In the genomic region with DNA sequence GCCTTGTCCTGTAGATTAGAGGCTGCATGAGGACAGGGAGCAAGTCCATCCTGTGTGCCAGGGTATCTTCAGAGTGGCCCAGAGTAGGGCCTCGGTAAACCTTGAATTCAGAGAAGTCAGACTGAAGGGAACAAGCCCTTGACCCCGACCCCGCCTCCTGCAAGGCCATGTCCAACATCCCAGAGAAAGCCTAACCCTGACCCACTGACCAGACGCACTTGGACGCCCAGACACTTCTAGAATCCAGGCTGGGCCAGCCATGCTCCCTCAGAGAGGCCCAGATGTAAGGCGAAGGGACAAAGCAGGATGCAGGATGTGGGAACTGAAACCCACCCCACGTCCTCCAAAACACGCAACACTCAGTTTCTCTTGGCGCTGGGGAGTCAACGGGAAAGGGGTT, we compare ENCODE assay signal across 11 cellular contexts. TPM values are rescaled to one million over a fixed set of nuclear protein-coding genes. Genes with fewer than 3 reads are reported as not detected.
DNase-seq lines count a peak whose midpoint lies in the region; ATAC-seq and TF ChIP-seq lines count a peak whose summit lies in the region.
"Had no signal": no experiment of that assay in that cellular context is flagged by ENCODE, and none has a peak within 500 bp of the region (broad histone marks: within the 10 kb centered on the region; RNA-seq: fewer than 3 reads in every experiment).

No MANE protein-coding gene starts in this region.

- CTCF ChIA-PET in activated CD8-positive, alpha-beta memory T cell treated with anti-CD3 and anti-CD28 coated beads, Interleukin-2, amount 10 ng/mL, durations not matched to agents 7 days and 5 days (lab: Charles Lee): interaction anchor here (0.6 to 1.5 kb wide), 2 partner anchors 47 to 100 kb away, joined by 3 to 8 read pairs; no protein-coding TSS in a partner anchor
- CTCF ChIA-PET in activated B cell treated with CpG ODN at 0.5 μM for 24 hours (lab: Charles Lee): interaction anchor here (0.7 to 2.8 kb wide), 4 partner anchors 12 to 48 kb away, joined by 3 to 14 read pairs (median 8); no protein-coding TSS in a partner anchor

- H3K36me3 Mint-ChIP-seq in activated CD8-positive, alpha-beta memory T cell treated with anti-CD3 and anti-CD28 coated beads, Interleukin-2, amount 10 ng/mL, durations not matched to agents 7 days and 5 days: peaks cover 37% of the 10 kb centered on the region
- H3K36me3 Mint-ChIP-seq in activated B cell treated with CpG ODN at 0.5 μM for 24 hours (ENCODE audit: low read depth): peaks cover 94% of the 10 kb centered on the region
- peaks cover 0 to 4% (median 4%) of the 10 kb centered on the region in 3 donors for H3K36me3 Mint-ChIP-seq in immature natural killer cell

- no peak overlapping the region for H3K4me3 Mint-ChIP-seq in activated CD8-positive, alpha-beta memory T cell treated with anti-CD3 and anti-CD28 coated beads, Interleukin-2, amount 10 ng/mL, durations not matched to agents 7 days and 5 days
- H3K4me3 Mint-ChIP-seq in activated B cell treated with CpG ODN at 0.5 μM for 24 hours: peak overlapping the region; percentile 72
- H3K4me3 Mint-ChIP-seq in immature natural killer cell: peak overlapping the region in 2 of 5 donors; percentile 9 to 14
- H3K4me3 Mint-ChIP-seq in stimulated activated naive CD8-positive, alpha-beta T cell treated with anti-CD3 and anti-CD28 coated beads, Interleukin-15, amount 100 ng/mL, for 72 hours: peak overlapping the region; percentile 66 to 69

- intact Hi-C loops in activated B cell treated with CpG ODN at 0.5 μM for 24 hours (cut with micrococcal nuclease): loop anchor here (1.0 kb wide), 1 partner anchor 7 kb away; no protein-coding TSS in a partner anchor

- POLR2A ChIA-PET in activated B cell treated with CpG ODN at 0.5 μM for 24 hours (lab: Charles Lee): interaction anchor here (0.8 to 11.3 kb wide), 4 partner anchors 8 to 28 kb away, joined by 3 to 242 read pairs (median 28); a partner anchor contains a TSS

- no peak for DNase-seq in activated CD8-positive, alpha-beta memory T cell treated with anti-CD3 and anti-CD28 coated beads, Interleukin-2, amount 10 ng/mL, durations not matched to agents 7 days and 5 days
- DNase-seq in activated CD8-positive, alpha-beta memory T cell treated with anti-CD3 and anti-CD28 coated beads, Interleukin-2, amount 50 U/mL, for 48 hours: no peak
- no peak for DNase-seq in activated B cell treated with CpG ODN at 0.5 μM for 24 hours
- no peak for DNase-seq in immature natural killer cell
- no peak for DNase-seq in stimulated activated naive CD8-positive, alpha-beta T cell treated with anti-CD3 and anti-CD28 coated beads, Interleukin-15, amount 100 ng/mL, for 72 hours
- no peak for DNase-seq in stimulated activated CD4-positive, alpha-beta T cell treated with anti-CD3 and anti-CD28 coated beads, Interleukin-2, amount 100 ng/mL, for 24 hours
- DNase-seq in DMS153 (lab: John Stamatoyannopoulos, UW): no peak
- no peak for DNase-seq in inferior parietal cortex (ENCODE audit: extremely low spot score)
- DNase-seq: NCI-H187 had no signal

- H3K27ac Mint-ChIP-seq in activated CD8-positive, alpha-beta memory T cell treated with anti-CD3 and anti-CD28 coated beads, Interleukin-2, amount 10 ng/mL, durations not matched to agents 7 days and 5 days: peak overlapping the region; percentile 44
- H3K27ac Mint-ChIP-seq in activated B cell treated with CpG ODN at 0.5 μM for 24 hours (peak overlapping the region; percentile 91), immature natural killer cell (peak overlapping the region; percentile 50 to 88 (median 74))
- peak overlapping the region in 1 of 2 donors; percentile 55 for H3K27ac Mint-ChIP-seq in stimulated activated naive CD8-positive, alpha-beta T cell treated with anti-CD3 and anti-CD28 coated beads, Interleukin-15, amount 100 ng/mL, for 72 hours

- peaks cover 66% of the 10 kb centered on the region for H3K4me1 Mint-ChIP-seq in activated CD8-positive, alpha-beta memory T cell treated with anti-CD3 and anti-CD28 coated beads, Interleukin-2, amount 10 ng/mL, durations not matched to agents 7 days and 5 days
- H3K4me1 Mint-ChIP-seq in activated B cell treated with CpG ODN at 0.5 μM for 24 hours (peaks cover 99% of the 10 kb centered on the region), immature natural killer cell (peaks cover 65 to 83% of the 10 kb centered on the region in 2 donors)
- peaks cover 100% of the 10 kb centered on the region for H3K4me1 Mint-ChIP-seq in stimulated activated naive CD8-positive, alpha-beta T cell treated with anti-CD3 and anti-CD28 coated beads, Interleukin-15, amount 100 ng/mL, for 72 hours

- no peaks in the 10 kb centered on the region for H3K27me3 Mint-ChIP-seq in activated CD8-positive, alpha-beta memory T cell treated with anti-CD3 and anti-CD28 coated beads, Interleukin-2, amount 10 ng/mL, durations not matched to agents 7 days and 5 days
- no peaks in the 10 kb centered on the region for H3K27me3 Mint-ChIP-seq in activated B cell treated with CpG ODN at 0.5 μM for 24 hours
- H3K27me3 Mint-ChIP-seq in immature natural killer cell (ENCODE audit: low read depth in 3 of 3): peaks cover 2 to 3% (median 3%) of the 10 kb centered on the region in 3 donors
- H3K27me3 Mint-ChIP-seq in stimulated activated naive CD8-positive, alpha-beta T cell treated with anti-CD3 and anti-CD28 coated beads, Interleukin-15, amount 100 ng/mL, for 72 hours: no peaks in the 10 kb centered on the region

- no peak for TF ChIP-seq CTCF in activated B cell treated with CpG ODN at 0.5 μM for 24 hours (IDR thresholded peaks at IDR 0.05)

- no peak for ATAC-seq in activated CD8-positive, alpha-beta memory T cell treated with anti-CD3 and anti-CD28 coated beads, Interleukin-2, amount 10 ng/mL, durations not matched to agents 7 days and 5 days
- no peak for ATAC-seq in activated B cell treated with CpG ODN at 0.5 μM for 24 hours (ENCODE audit: low read depth)
- no peak for ATAC-seq in stimulated activated naive CD8-positive, alpha-beta T cell treated with anti-CD3 and anti-CD28 coated beads, Interleukin-15, amount 100 ng/mL, for 72 hours
- ATAC-seq: A549 had no signal

- H3K9me3 Mint-ChIP-seq in activated CD8-positive, alpha-beta memory T cell treated with anti-CD3 and anti-CD28 coated beads, Interleukin-2, amount 10 ng/mL, durations not matched to agents 7 days and 5 days (ENCODE audit: low read depth): no peaks in the 10 kb centered on the region
- H3K9me3 Mint-ChIP-seq in activated B cell treated with CpG ODN at 0.5 μM for 24 hours (no peaks in the 10 kb centered on the region), immature natural killer cell (peaks cover 0 to 1% (median 0%) of the 10 kb centered on the region in 6 donors)
- no peaks in the 10 kb centered on the region for H3K9me3 Mint-ChIP-seq in stimulated activated naive CD8-positive, alpha-beta T cell treated with anti-CD3 and anti-CD28 coated beads, Interleukin-15, amount 100 ng/mL, for 72 hours

RNA-seq across cellular contexts. Expression of a gene that starts 13.2 kb away (rescaled TPM):
- total RNA-seq in activated CD8-positive, alpha-beta memory T cell treated with anti-CD3 and anti-CD28 coated beads, Interleukin-2, amount 10 ng/mL, durations not matched to agents 7 days and 5 days: 100 to 1,000 TPM; 136 to 201 TPM
- 506 and 512 TPM in 2 replicates for total RNA-seq in activated B cell treated with CpG ODN at 0.5 μM for 24 hours
- 10 to 100 TPM; 21.8 to 62.4 (median 40.2) TPM for polyA plus RNA-seq in immature natural killer cell

RNA-seq across cellular contexts. Expression of a gene that starts 47.2 kb away (rescaled TPM):
- not detected for total RNA-seq in activated CD8-positive, alpha-beta memory T cell treated with anti-CD3 and anti-CD28 coated beads, Interleukin-2, amount 10 ng/mL, durations not matched to agents 7 days and 5 days
- total RNA-seq in activated B cell treated with CpG ODN at 0.5 μM for 24 hours: 0.18 and 0.76 TPM in 2 replicates
- polyA plus RNA-seq in immature natural killer cell: under 1 TPM in 1 of 3 donors, not detected in 2; 0.96 TPM
- total RNA-seq: T-helper 2 cell treated with Interferon-gamma antibody and Interleukin-4, amounts not matched to agents 100 ng/mL and 5 ng/mL, for 36 hours had no signal
